7 cellular contexts compared by ENCODE assay signal in genomic region chr6:131135244-131136020, GRCh38. TPM values are rescaled to one million over a fixed set of nuclear protein-coding genes. Genes with fewer than 3 reads are reported as not detected.
A peak's percentile ranks its signal among the peaks of the same experiment; 100 is the strongest.
DNase-seq lines count a peak whose midpoint lies in the region; ATAC-seq, FAIRE-seq and TF ChIP-seq lines count a peak whose summit lies in the region.

Gene AKAP7 (plus strand): TSS chr6:131135467. CDS start chr6:131135764, 297 bp downstream.

- CTCF ChIA-PET in endothelial cell of umbilical vein (lab: Charles Lee): interaction anchor here (2.8 kb wide), 1 partner anchor 18 kb away, joined by 13 read pairs; no protein-coding TSS in a partner anchor

- peaks cover 6% of the 10 kb centered on the region for H3K9me3 Mint-ChIP-seq in mesothelial cell of epicardium

- H4K20me1 ChIP-seq in endothelial cell of umbilical vein (replicated peaks; ENCODE audit: control insufficient read depth, extremely low read depth, insufficient read depth, low read length): no peaks in the 10 kb centered on the region

- H3K4me1 Mint-ChIP-seq in mesothelial cell of epicardium: peaks cover 18% of the 10 kb centered on the region

- BruUV-seq in endothelial cell of umbilical vein (replicated peaks; lab: Mats Ljungman, UMichigan): no TSS peak

- DNase-seq in NCI-H524 (lab: John Stamatoyannopoulos, UW) (peak; percentile 47 to 63), activated T-cell treated with anti-CD3 and anti-CD28 coated beads for 1 hour (ENCODE audit: low read depth) (peak; percentile 29), endothelial cell of umbilical vein (ENCODE audit: low read depth, low spot score) (peak; percentile 67), mesothelial cell of epicardium (ENCODE audit: low spot score in 2 of 2, unreplicated experiment in 2 of 2) (peak; percentile 57 to 79)
- DNase-seq in stimulated activated CD8-positive, alpha-beta memory T cell treated with anti-CD3 and anti-CD28 coated beads, Interleukin-15, amount 100 ng/mL, for 48 hours (ENCODE audit: low read depth in 2 of 2): peak; percentile 42 to 51

- POLR2A ChIA-PET in endothelial cell of umbilical vein (lab: Charles Lee): interaction anchor here (0.6 kb wide), 1 partner anchor 226 kb away, joined by 3 read pairs; no protein-coding TSS in a partner anchor

- intact Hi-C loops in endothelial cell of umbilical vein (cut with micrococcal nuclease): loop anchor here (2.0 kb wide), 1 partner anchor 29 kb away; no protein-coding TSS in a partner anchor

- H3K4me2 ChIP-seq in endothelial cell of umbilical vein (ENCODE audit: insufficient read depth, low read length): peak within 1 kb of the TSS; percentile 95

- no peaks in the 10 kb centered on the region for H3K79me2 ChIP-seq in endothelial cell of umbilical vein (ENCODE audit: control insufficient read depth, insufficient read depth, low read length)

- H3K27ac Mint-ChIP-seq in mesothelial cell of epicardium: peak within 1 kb of the TSS; percentile 97

- H3K4me3 Mint-ChIP-seq in mesothelial cell of epicardium: peak within 1 kb of the TSS; percentile 90

- H3K36me3 ChIP-seq in endothelial cell of umbilical vein (ENCODE audit: control insufficient read depth in 2 of 2, extremely low read depth in 1 of 2, insufficient read depth in 2 of 2, low read length in 2 of 2): no peaks in the 10 kb centered on the region

- H3K4me3 ChIP-seq in endothelial cell of umbilical vein (replicated peaks in 1 of 3; ENCODE audit: insufficient read depth in 1 of 3, low read depth in 1 of 3, low read length in 3 of 3): peak within 1 kb of the TSS; percentile 60 to 94 (median 93)

- no peaks in the 10 kb centered on the region for H3K9me3 ChIP-seq in endothelial cell of umbilical vein (replicated peaks; ENCODE audit: control insufficient read depth, insufficient read depth, low read length)

- peak within 1 kb of the TSS; percentile 56 for H3K27ac ChIP-seq in endothelial cell of umbilical vein (ENCODE audit: insufficient read depth, low read depth, low read length)

- ATAC-seq in GM18511 (IDR thresholded peaks at IDR 0.05; ENCODE audit: unreplicated experiment) (peak; percentile 78), HG02798 (IDR thresholded peaks at IDR 0.05; ENCODE audit: poor library complexity, unreplicated experiment) (peak; percentile 91)

- FAIRE-seq in endothelial cell of umbilical vein (lab: Jason Lieb, UNC): peak; percentile 55

- H3K9ac ChIP-seq in endothelial cell of umbilical vein (replicated peaks; ENCODE audit: extremely low read depth, insufficient read depth, low read length): peak within 1 kb of the TSS; percentile 83

- peaks cover 8% of the 10 kb centered on the region for H3K4me1 ChIP-seq in endothelial cell of umbilical vein (ENCODE audit: control insufficient read depth, extremely low read depth, insufficient read depth, low read length)

- H2AFZ ChIP-seq in endothelial cell of umbilical vein (ENCODE audit: low read depth, low read length): peak within 1 kb of the TSS; percentile 97

- peaks cover 6% of the 10 kb centered on the region for H3K36me3 Mint-ChIP-seq in mesothelial cell of epicardium

- H3K27me3 Mint-ChIP-seq in mesothelial cell of epicardium (ENCODE audit: low read depth): no peaks in the 10 kb centered on the region

- H3K27me3 ChIP-seq in endothelial cell of umbilical vein (ENCODE audit: control insufficient read depth in 2 of 2, insufficient read depth in 2 of 2, low read length in 2 of 2): no peaks in the 10 kb centered on the region

- no peaks in the 10 kb centered on the region for H3K9me1 ChIP-seq in endothelial cell of umbilical vein (replicated peaks; ENCODE audit: control insufficient read depth, extremely low read depth, insufficient read depth, low read length)

- peak; percentile 64 for TF ChIP-seq POLR2A in endothelial cell of umbilical vein (IDR thresholded peaks at IDR 0.05; ENCODE audit: low read depth, low read length)

- dilution Hi-C loops in endothelial cell of umbilical vein (cut with MboI; ENCODE audit: extremely low pct_ligation_motif_present, low sequenced_read_pairs): no loop called here

- TF ChIP-seq CTCF in endothelial cell of umbilical vein (IDR thresholded peaks at IDR 0.05; ENCODE audit: extremely low read depth in 1 of 2, insufficient read depth in 1 of 2, low read depth in 1 of 2, low read length in 2 of 2): no peak
- no peak for TF ChIP-seq CTCF in mesothelial cell of epicardium (IDR thresholded peaks at IDR 0.05; ENCODE audit: unreplicated experiment)

TF ChIP-seq in endothelial cell of umbilical vein, 7 proteins besides CTCF, POLR2A, EP300 and RAD21:
- TF ChIP-seq JUN (IDR thresholded peaks at IDR 0.05; ENCODE audit: borderline replicate concordance, insufficient read depth, insufficient read length, low read depth): no peak

RNA-seq across cellular contexts. Expression of gene AKAP7, which starts in this region (rescaled TPM):
- total RNA-seq in endothelial cell of umbilical vein (3.3 and 4.8 TPM in 2 replicates), mesothelial cell of epicardium (8.9 to 11.7 TPM (median 10.0 TPM) in 3 replicates)
- 0.30 and 0.76 TPM in 2 replicates for polyA plus RNA-seq in endothelial cell of umbilical vein
- 1.1 and 1.2 TPM in 2 replicates for polyA plus RNA-seq in endothelial cell of umbilical vein (2011; cell fraction: cytosol; rRNA removed)
- 1.3 and 1.6 TPM in 2 replicates for polyA plus RNA-seq in endothelial cell of umbilical vein (2011; cell fraction: nucleus; rRNA removed)
- 1.2 and 3.2 TPM in 2 replicates for polyA plus RNA-seq in endothelial cell of umbilical vein (2012)
- polyA minus RNA-seq in endothelial cell of umbilical vein: 0.80 and 1.8 TPM in 2 replicates
- not detected for polyA minus RNA-seq in endothelial cell of umbilical vein (2011; cell fraction: cytosol; rRNA and poly(A)+ RNA removed)
- polyA minus RNA-seq in endothelial cell of umbilical vein (2011; cell fraction: nucleus; rRNA and poly(A)+ RNA removed): 3.2 and 3.9 TPM in 2 replicates

Comparison
In these comparisons a context has a peak if more than half of its experiments do, and no peak if none do; other contexts are left out.
1. Peak in every context shown above with its lines: DNase-seq, ATAC-seq, H3K4me3 ChIP-seq and H3K27ac ChIP-seq.